Comparison of ENCODE assay signal across 13 cellular contexts in the genomic region with DNA sequence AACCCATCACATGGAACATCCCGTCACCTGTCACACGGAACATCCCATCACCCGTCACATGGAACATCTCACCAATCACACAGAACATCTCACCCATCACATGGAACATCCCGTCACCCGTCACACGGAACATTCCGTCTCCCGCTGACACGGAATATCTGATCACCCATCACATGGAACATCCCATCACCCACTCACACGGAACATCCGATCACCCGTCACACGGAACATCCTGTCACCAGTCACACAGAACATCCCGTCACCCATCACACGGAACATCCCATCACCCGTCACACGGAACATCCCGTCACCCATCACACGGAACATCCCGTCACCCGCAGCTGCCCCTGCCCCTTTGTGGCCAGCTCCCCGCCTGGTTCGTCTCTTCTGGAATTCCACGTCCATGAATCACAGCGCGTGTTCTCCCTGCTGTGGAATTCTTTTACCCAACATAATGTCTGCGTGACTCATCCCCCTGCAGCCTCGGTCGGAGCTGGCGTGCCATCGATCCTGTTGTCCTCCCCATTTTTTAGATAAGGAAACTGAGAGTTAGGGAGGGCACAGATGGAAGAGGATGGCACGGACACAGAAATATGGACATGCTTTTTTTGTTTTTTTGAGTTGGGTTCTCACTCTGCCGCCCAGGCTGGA. TPM values are rescaled to one million over a fixed set of nuclear protein-coding genes. Genes with fewer than 3 reads are reported as not detected.
DNase-seq lines count a peak whose midpoint lies in the region; ATAC-seq and TF ChIP-seq lines count a peak whose summit lies in the region.
"Had no signal": no experiment of that assay in that cellular context is flagged by ENCODE, and none has a peak within 500 bp of the region (broad histone marks: within the 10 kb centered on the region; RNA-seq: fewer than 3 reads in every experiment).

No MANE protein-coding gene starts in this region.

- no peak overlapping the region for H4K5ac ChIP-seq in mesendoderm (ENCODE audit: low read length)

- H3K27me3 ChIP-seq in mesendoderm (ENCODE audit: insufficient read depth, low read length, poor library complexity): peaks cover 4% of the 10 kb centered on the region

- TF ChIP-seq CTCF in C4-2B (conservative IDR thresholded peaks at IDR 0.05): no peak
- TF ChIP-seq CTCF in chondrocyte (IDR thresholded peaks at IDR 0.05): no peak

- no peak overlapping the region for H2BK15ac ChIP-seq in mesendoderm (replicated peaks; ENCODE audit: low read depth)

- DNase-seq in M059J (ENCODE audit: low read depth) (peak; percentile 98), chondrocyte (ENCODE audit: low spot score) (peak; percentile 95), mesendoderm (peak; percentile 74), HuH-7.5 (ENCODE audit: low spot score) (no peak), NCI-H345 treated with DMSO at 0.1 percent for 48 hours (lab: John Stamatoyannopoulos, UW; ENCODE audit: unreplicated experiment) (no peak), NCI-H146 treated with DMSO at 0.1 percent for 48 hours (lab: John Stamatoyannopoulos, UW; ENCODE audit: unreplicated experiment) (no peak)
- DNase-seq: DMS79, NCI-H2029 treated with DMSO at 0.1 percent for 48 hours, transverse colon had no signal

- H3K4me2 ChIP-seq in mesendoderm (ENCODE audit: low read length): no peak overlapping the region

- no peak overlapping the region for H3K23ac ChIP-seq in mesendoderm (ENCODE audit: low read length)

- ATAC-seq in GM21717 (IDR thresholded peaks at IDR 0.05; ENCODE audit: unreplicated experiment): no peak

- H2AK5ac ChIP-seq in mesendoderm (ENCODE audit: low read length): no peak overlapping the region

- H3K4me1 ChIP-seq in mesendoderm (ENCODE audit: control insufficient read depth, low read depth, low read length): no peaks in the 10 kb centered on the region

- H4K8ac ChIP-seq in mesendoderm (ENCODE audit: low read depth, low read length): no peak overlapping the region

- no peak overlapping the region for H3K4me3 Mint-ChIP-seq in chondrocyte (ENCODE audit: unreplicated experiment)

- H3K9me3 Mint-ChIP-seq in chondrocyte (ENCODE audit: low read depth): no peaks in the 10 kb centered on the region
- H3K9me3 Mint-ChIP-seq: neural crest cell had no signal

- H3K36me3 ChIP-seq in mesendoderm (ENCODE audit: control insufficient read depth, insufficient read depth, low read length): no peaks in the 10 kb centered on the region
- H3K36me3 ChIP-seq: transverse colon had no signal

- no peak overlapping the region for H3K4ac ChIP-seq in mesendoderm (ENCODE audit: low read depth, low read length)

- H3K9ac ChIP-seq in mesendoderm (ENCODE audit: low read length): no peak overlapping the region

- H3K4me1 Mint-ChIP-seq in chondrocyte (ENCODE audit: low read depth): peaks cover 7% of the 10 kb centered on the region
- H3K4me1 Mint-ChIP-seq: neural crest cell had no signal

- H3K79me2 ChIP-seq in mesendoderm (ENCODE audit: control insufficient read depth, insufficient read depth, low read length): no peaks in the 10 kb centered on the region

- WGBS in mesendoderm (ENCODE audit: extremely low coverage, insufficient coverage, low lambda C conversion rate): no CpG with 5 or more reads among the region's 33 CpGs

- no peaks in the 10 kb centered on the region for H3K36me3 Mint-ChIP-seq in chondrocyte (ENCODE audit: low read depth)

- no peak overlapping the region for H3K56ac ChIP-seq in mesendoderm (ENCODE audit: low read length)

- peak overlapping the region; percentile 97 for H3K27ac ChIP-seq in C4-2B
- no peak overlapping the region for H3K27ac ChIP-seq in mesendoderm (ENCODE audit: low read depth, low read length)
- H3K27ac ChIP-seq: transverse colon had no signal

- no peak overlapping the region for H2BK120ac ChIP-seq in mesendoderm (ENCODE audit: low read depth, low read length)

- H3K79me1 ChIP-seq in mesendoderm (ENCODE audit: low read length): no peaks in the 10 kb centered on the region

- H3K4me3 ChIP-seq in mesendoderm (ENCODE audit: low read length): no peak overlapping the region
- H3K4me3 ChIP-seq: transverse colon had no signal

- no peak overlapping the region for H2BK5ac ChIP-seq in mesendoderm (ENCODE audit: low read length)

- H3K27ac Mint-ChIP-seq in chondrocyte (ENCODE audit: unreplicated experiment): no peak overlapping the region

- no peaks in the 10 kb centered on the region for H3K27me3 Mint-ChIP-seq in chondrocyte (ENCODE audit: low read depth)

- H3K18ac ChIP-seq in mesendoderm (ENCODE audit: low read length): no peak overlapping the region

RNA-seq across cellular contexts. Expression of a gene that starts 5.6 kb away (rescaled TPM):
- 0.32 and 3.1 TPM in 2 replicates for total RNA-seq in M059J (2014; rRNA removed; shearing (Covaris generic))
- 15.5 to 41.7 TPM (median 16.3 TPM) in 3 replicates for total RNA-seq in chondrocyte
- 1.5 TPM for polyA plus RNA-seq in mesendoderm (2013, experiment 1 of 2)
- 0.95 TPM for polyA plus RNA-seq in mesendoderm (2013, experiment 2 of 2)
- total RNA-seq: cardiac septum had no signal

RNA-seq across cellular contexts. Expression of a gene that starts 20.7 kb away (rescaled TPM):
- 2,167 and 2,261 TPM in 2 replicates for total RNA-seq in M059J (2014; rRNA removed; shearing (Covaris generic))
- 1,149 to 1,324 TPM (median 1,165 TPM) in 3 replicates for total RNA-seq in chondrocyte
- polyA plus RNA-seq in mesendoderm (2013, experiment 1 of 2): 2,707 TPM
- 2,724 TPM for polyA plus RNA-seq in mesendoderm (2013, experiment 2 of 2)

RNA-seq across cellular contexts. Expression of a gene that starts 32.3 kb away (rescaled TPM):
- total RNA-seq in M059J (2014; rRNA removed; shearing (Covaris generic)): 0.79 TPM in 1 of 2 replicates, not detected in the other
- not detected in 3 replicates for total RNA-seq in chondrocyte
- polyA plus RNA-seq in mesendoderm (2013, experiment 1 of 2): 1.2 TPM
- polyA plus RNA-seq in mesendoderm (2013, experiment 2 of 2): 1.3 TPM
- total RNA-seq: cardiac septum had no signal

Comparison
In these comparisons a context has a peak if more than half of its experiments do, and no peak if none do; other contexts are left out.
1. DNase-seq: peak in M059J (single experiment), chondrocyte (single experiment) and mesendoderm (single experiment); none in HuH-7.5 (single experiment), NCI-H345 treated with DMSO at 0.1 percent for 48 hours (single experiment) and NCI-H146 treated with DMSO at 0.1 percent for 48 hours (single experiment).